Comparison of ENCODE assay signal across 8 cellular contexts in genomic region chr3:141367038-141367730, GRCh38. TPM values are rescaled to one million over a fixed set of nuclear protein-coding genes. Genes with fewer than 3 reads are reported as not detected.
DNase-seq lines count a peak whose midpoint lies in the region; ATAC-seq and TF ChIP-seq lines count a peak whose summit lies in the region.

No MANE protein-coding gene starts in this region.

- no peak overlapping the region for H3K4me3 Mint-ChIP-seq in T-helper 17 cell
- H3K4me3 Mint-ChIP-seq in activated CD8-positive, alpha-beta T cell treated with anti-CD3 and anti-CD28 coated beads for 36 hours, result no peak overlapping the region

- peak overlapping the region; percentile 83; the same call in 1 of the 2 replicates for H3K4me3 ChIP-seq in GM12865 (ENCODE audit: low read depth, low read length)
- peak overlapping the region; percentile 23 for H3K4me3 ChIP-seq in fibroblast of the aortic adventitia (ENCODE audit: low read depth, low read length)
- H3K4me3 ChIP-seq in skeletal muscle cell (ENCODE audit: low read depth, low read length), result no peak overlapping the region

- POLR2A ChIA-PET in activated CD8-positive, alpha-beta T cell treated with anti-CD3 and anti-CD28 coated beads for 36 hours (lab: Charles Lee), result no interaction called here

- H3K36me3 Mint-ChIP-seq in T-helper 17 cell (ENCODE audit: low read depth), result no peaks in the 10 kb centered on the region
- no peaks in the 10 kb centered on the region for H3K36me3 Mint-ChIP-seq in activated CD8-positive, alpha-beta T cell treated with anti-CD3 and anti-CD28 coated beads for 36 hours (ENCODE audit: low read depth)

- no peaks in the 10 kb centered on the region for H3K9me3 ChIP-seq in T-helper 17 cell (ENCODE audit: control insufficient read depth, low read length, poor library complexity, severe bottlenecking)

- peaks cover 2% of the 10 kb centered on the region for H3K9me3 Mint-ChIP-seq in activated CD8-positive, alpha-beta T cell treated with anti-CD3 and anti-CD28 coated beads for 36 hours

- TF ChIP-seq CTCF in GM12865 (IDR thresholded peaks at IDR 0.05; ENCODE audit: insufficient read depth, low read depth, low read length, missing control alignments), result no peak
- no peak for TF ChIP-seq CTCF in fibroblast of the aortic adventitia (IDR thresholded peaks at IDR 0.05; ENCODE audit: insufficient read depth, low read length)
- TF ChIP-seq CTCF in activated CD8-positive, alpha-beta T cell treated with anti-CD3 and anti-CD28 coated beads for 36 hours (IDR thresholded peaks at IDR 0.05), result no peak

- peaks cover 11% of the 10 kb centered on the region for H3K4me1 Mint-ChIP-seq in T-helper 17 cell
- H3K4me1 Mint-ChIP-seq in activated CD8-positive, alpha-beta T cell treated with anti-CD3 and anti-CD28 coated beads for 36 hours (ENCODE audit: low read depth), result peaks cover 33% of the 10 kb centered on the region

- ATAC-seq in SK-N-SH treated with all-trans-retinoic acid at 6 μM for 48 hours, result peak; percentile 47
- no peak for ATAC-seq in T-helper 17 cell
- ATAC-seq in HG03175 (IDR thresholded peaks at IDR 0.05; ENCODE audit: unreplicated experiment), result no peak
- ATAC-seq in activated CD8-positive, alpha-beta T cell treated with anti-CD3 and anti-CD28 coated beads for 36 hours, result no peak

- CTCF ChIA-PET in activated CD8-positive, alpha-beta T cell treated with anti-CD3 and anti-CD28 coated beads for 36 hours (lab: Charles Lee), result interaction anchor here (1.0 to 3.1 kb wide), 7 partner anchors 55 to 88 kb away, joined by 3 to 13 read pairs (median 5); no protein-coding TSS in a partner anchor

- intact Hi-C loops in activated CD8-positive, alpha-beta T cell treated with anti-CD3 and anti-CD28 coated beads for 36 hours (cut with micrococcal nuclease), result no loop called here

- DNase-seq in GM12865 (ENCODE audit: low read depth), result no peak
- DNase-seq in fibroblast of the aortic adventitia (ENCODE audit: low read depth), result peak; percentile 100
- peak; percentile 100 for DNase-seq in skeletal muscle cell (ENCODE audit: low read depth)
- no peak for DNase-seq in stimulated activated CD4-positive, alpha-beta T cell treated with anti-CD3 and anti-CD28 coated beads, Interleukin-2, amount 100 ng/mL, for 48 hours
- DNase-seq in T-helper 17 cell, result no peak
- DNase-seq in activated CD8-positive, alpha-beta T cell treated with anti-CD3 and anti-CD28 coated beads for 36 hours, result no peak

- H3K27ac Mint-ChIP-seq in T-helper 17 cell, result no peak overlapping the region
- H3K27ac Mint-ChIP-seq in activated CD8-positive, alpha-beta T cell treated with anti-CD3 and anti-CD28 coated beads for 36 hours, result no peak overlapping the region

- no peaks in the 10 kb centered on the region for H3K27me3 Mint-ChIP-seq in T-helper 17 cell
- no peaks in the 10 kb centered on the region for H3K27me3 Mint-ChIP-seq in activated CD8-positive, alpha-beta T cell treated with anti-CD3 and anti-CD28 coated beads for 36 hours

TF ChIP-seq in SK-N-SH treated with all-trans-retinoic acid at 6 μM for 48 hours, 23 proteins besides CTCF, POLR2A, EP300 and RAD21:
- TF ChIP-seq CSRNP3 (CRISPR knock-in tag; IDR thresholded peaks at IDR 0.05), result no peak
- TF ChIP-seq ISL1 (CRISPR knock-in tag; IDR thresholded peaks at IDR 0.05), result no peak
- TF ChIP-seq, protein P1, sequence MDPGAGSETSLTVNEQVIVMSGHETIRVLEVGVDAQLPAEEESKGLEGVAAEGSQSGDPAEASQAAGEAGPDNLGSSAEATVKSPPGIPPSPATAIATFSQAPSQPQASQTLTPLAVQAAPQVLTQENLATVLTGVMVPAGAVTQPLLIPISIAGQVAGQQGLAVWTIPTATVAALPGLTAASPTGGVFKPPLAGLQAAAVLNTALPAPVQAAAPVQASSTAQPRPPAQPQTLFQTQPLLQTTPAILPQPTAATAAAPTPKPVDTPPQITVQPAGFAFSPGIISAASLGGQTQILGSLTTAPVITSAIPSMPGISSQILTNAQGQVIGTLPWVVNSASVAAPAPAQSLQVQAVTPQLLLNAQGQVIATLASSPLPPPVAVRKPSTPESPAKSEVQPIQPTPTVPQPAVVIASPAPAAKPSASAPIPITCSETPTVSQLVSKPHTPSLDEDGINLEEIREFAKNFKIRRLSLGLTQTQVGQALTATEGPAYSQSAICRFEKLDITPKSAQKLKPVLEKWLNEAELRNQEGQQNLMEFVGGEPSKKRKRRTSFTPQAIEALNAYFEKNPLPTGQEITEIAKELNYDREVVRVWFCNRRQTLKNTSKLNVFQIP (CRISPR knock-in tag; IDR thresholded peaks at IDR 0.05; ENCODE audit: borderline replicate concordance, low read depth), result no peak
- no peak for TF ChIP-seq ZFP30 (CRISPR knock-in tag; IDR thresholded peaks at IDR 0.05)
- no peak for TF ChIP-seq ARNTL (CRISPR knock-in tag; IDR thresholded peaks at IDR 0.05; ENCODE audit: borderline replicate concordance, low read depth)
- no peak for TF ChIP-seq SNAI2 (CRISPR knock-in tag; IDR thresholded peaks at IDR 0.05)
- 0 out of 2 replicates have a peak, but pooled peaks have one; percentile 11 for TF ChIP-seq CSDC2 (CRISPR knock-in tag; IDR thresholded peaks at IDR 0.05)
- 0 out of 2 replicates have a peak, but pooled peaks have one; percentile 43 for TF ChIP-seq ZC3H10 (CRISPR knock-in tag; IDR thresholded peaks at IDR 0.05)
- TF ChIP-seq, protein P2, sequence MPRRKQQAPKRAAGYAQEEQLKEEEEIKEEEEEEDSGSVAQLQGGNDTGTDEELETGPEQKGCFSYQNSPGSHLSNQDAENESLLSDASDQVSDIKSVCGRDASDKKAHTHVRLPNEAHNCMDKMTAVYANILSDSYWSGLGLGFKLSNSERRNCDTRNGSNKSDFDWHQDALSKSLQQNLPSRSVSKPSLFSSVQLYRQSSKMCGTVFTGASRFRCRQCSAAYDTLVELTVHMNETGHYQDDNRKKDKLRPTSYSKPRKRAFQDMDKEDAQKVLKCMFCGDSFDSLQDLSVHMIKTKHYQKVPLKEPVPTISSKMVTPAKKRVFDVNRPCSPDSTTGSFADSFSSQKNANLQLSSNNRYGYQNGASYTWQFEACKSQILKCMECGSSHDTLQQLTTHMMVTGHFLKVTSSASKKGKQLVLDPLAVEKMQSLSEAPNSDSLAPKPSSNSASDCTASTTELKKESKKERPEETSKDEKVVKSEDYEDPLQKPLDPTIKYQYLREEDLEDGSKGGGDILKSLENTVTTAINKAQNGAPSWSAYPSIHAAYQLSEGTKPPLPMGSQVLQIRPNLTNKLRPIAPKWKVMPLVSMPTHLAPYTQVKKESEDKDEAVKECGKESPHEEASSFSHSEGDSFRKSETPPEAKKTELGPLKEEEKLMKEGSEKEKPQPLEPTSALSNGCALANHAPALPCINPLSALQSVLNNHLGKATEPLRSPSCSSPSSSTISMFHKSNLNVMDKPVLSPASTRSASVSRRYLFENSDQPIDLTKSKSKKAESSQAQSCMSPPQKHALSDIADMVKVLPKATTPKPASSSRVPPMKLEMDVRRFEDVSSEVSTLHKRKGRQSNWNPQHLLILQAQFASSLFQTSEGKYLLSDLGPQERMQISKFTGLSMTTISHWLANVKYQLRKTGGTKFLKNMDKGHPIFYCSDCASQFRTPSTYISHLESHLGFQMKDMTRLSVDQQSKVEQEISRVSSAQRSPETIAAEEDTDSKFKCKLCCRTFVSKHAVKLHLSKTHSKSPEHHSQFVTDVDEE (CRISPR knock-in tag; IDR thresholded peaks at IDR 0.05), result no peak
- TF ChIP-seq, protein P3, sequence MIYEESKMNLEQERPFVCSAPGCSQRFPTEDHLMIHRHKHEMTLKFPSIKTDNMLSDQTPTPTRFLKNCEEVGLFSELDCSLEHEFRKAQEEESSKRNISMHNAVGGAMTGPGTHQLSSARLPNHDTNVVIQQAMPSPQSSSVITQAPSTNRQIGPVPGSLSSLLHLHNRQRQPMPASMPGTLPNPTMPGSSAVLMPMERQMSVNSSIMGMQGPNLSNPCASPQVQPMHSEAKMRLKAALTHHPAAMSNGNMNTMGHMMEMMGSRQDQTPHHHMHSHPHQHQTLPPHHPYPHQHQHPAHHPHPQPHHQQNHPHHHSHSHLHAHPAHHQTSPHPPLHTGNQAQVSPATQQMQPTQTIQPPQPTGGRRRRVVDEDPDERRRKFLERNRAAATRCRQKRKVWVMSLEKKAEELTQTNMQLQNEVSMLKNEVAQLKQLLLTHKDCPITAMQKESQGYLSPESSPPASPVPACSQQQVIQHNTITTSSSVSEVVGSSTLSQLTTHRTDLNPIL (CRISPR knock-in tag; IDR thresholded peaks at IDR 0.05; ENCODE audit: low read depth), result no peak

RNA-seq across cellular contexts. Expression of gene ZBTB38, which starts 1.1 kb away (rescaled TPM):
- total RNA-seq in fibroblast of the aortic adventitia (ENCODE audit: low replicate concordance) (52.4 and 267 TPM in 2 replicates), T-helper 17 cell (10 to 100 TPM; 51.6 to 54.0 TPM)
- 10 to 100 TPM; 20.4 to 21.2 TPM for total RNA-seq in activated CD8-positive, alpha-beta T cell treated with anti-CD3 and anti-CD28 coated beads for 36 hours

Comparison
In these comparisons a context has a peak if more than half of its experiments do, and no peak if none do; other contexts are left out.
1. DNase-seq: peak in fibroblast of the aortic adventitia (single experiment) and skeletal muscle cell (single experiment); none in GM12865 (single experiment), stimulated activated CD4-positive, alpha-beta T cell treated with anti-CD3 and anti-CD28 coated beads, Interleukin-2, amount 100 ng/mL, for 48 hours (0 of 2), T-helper 17 cell (0 of 3) and activated CD8-positive, alpha-beta T cell treated with anti-CD3 and anti-CD28 coated beads for 36 hours (single experiment).